Comparison of ENCODE assay signal across 23 cellular contexts in the genomic region with DNA sequence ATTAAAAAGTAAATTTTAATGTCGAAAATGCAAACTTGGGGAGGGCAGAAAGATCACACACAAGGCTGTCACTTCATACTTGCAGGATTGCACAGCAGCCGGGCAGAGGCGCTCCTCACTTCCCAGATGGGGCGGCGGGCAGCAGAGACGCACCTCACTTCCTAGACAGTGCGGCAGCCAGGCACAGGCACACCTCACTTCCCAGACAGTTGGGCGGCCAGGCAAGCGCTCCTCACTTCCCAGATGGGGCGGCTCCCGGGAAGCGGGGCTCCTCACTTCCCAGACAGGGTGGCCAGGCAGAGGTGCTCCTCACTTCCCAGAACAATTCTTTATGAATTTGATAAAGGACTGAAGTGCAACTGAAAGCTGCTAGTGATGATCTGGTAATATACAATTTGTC. TPM values are rescaled to one million over a fixed set of nuclear protein-coding genes. Genes with fewer than 3 reads are reported as not detected.
"Had no signal": no experiment of that assay in that cellular context is flagged by ENCODE, and none has a peak within 500 bp of the region (broad histone marks: within the 10 kb centered on the region; RNA-seq: fewer than 3 reads in every experiment).

No MANE protein-coding gene starts in this region.

- DNase-seq: activated CD4-positive, alpha-beta T cell treated with anti-CD3 and anti-CD28 coated beads, Interleukin-2, amount 10 ng/mL, durations not matched to agents 7 days and 5 days; activated CD8-positive, alpha-beta memory T cell treated with anti-CD3 and anti-CD28 coated beads for 24 hours; activated CD8-positive, alpha-beta memory T cell treated with anti-CD3 and anti-CD28 coated beads, Interleukin-2, amount 50 U/mL, for 48 hours; activated effector memory CD4-positive, alpha-beta T cell treated with Interleukin-2 at 50 U/mL for 16 hours; activated naive CD4-positive, alpha-beta T cell treated with anti-CD3 and anti-CD28 coated beads, Interleukin-2, amount 50 U/mL, for 16 hours; activated T-cell treated with anti-CD3 and anti-CD28 coated beads, Interleukin-2, amount 50 U/mL, for 48 hours; foreskin melanocyte; glutamatergic neuron; kidney; naive thymus-derived CD8-positive, alpha-beta T cell; stimulated activated CD4-positive, alpha-beta T cell treated with anti-CD3 and anti-CD28 coated beads, Interleukin-2, amount 100 ng/mL, for 24 hours; stimulated activated naive CD8-positive, alpha-beta T cell treated with anti-CD3 and anti-CD28 coated beads, Interleukin-15, Interleukin-2, amounts not matched to agents 100 U/mL and 50 U/mL, for 24 hours; trophoblast cell had no signal

- H3K9me3 Mint-ChIP-seq: activated CD4-positive, alpha-beta T cell treated with anti-CD3 and anti-CD28 coated beads, Interleukin-2, amount 10 ng/mL, durations not matched to agents 7 days and 5 days; naive thymus-derived CD8-positive, alpha-beta T cell; T-helper 1 cell treated with Interleukin-12 subunit alpha and Interleukin-12 subunit beta and Interleukin-4 antibody, amounts not matched to agents 30 μg/mL and 1 μg/mL, for 36 hours had no signal

- ATAC-seq: activated CD4-positive, CD25-positive, alpha-beta regulatory T cell treated with anti-CD3 and anti-CD28 coated beads, Interleukin-2, amount 50 U/mL, for 24 hours; naive thymus-derived CD8-positive, alpha-beta T cell; stimulated activated naive CD8-positive, alpha-beta T cell treated with anti-CD3 and anti-CD28 coated beads, Interleukin-15, Interleukin-2, amounts not matched to agents 100 U/mL and 50 U/mL, for 24 hours had no signal

- H3K27ac Mint-ChIP-seq: T-helper 1 cell treated with Interleukin-12 subunit alpha and Interleukin-12 subunit beta and Interleukin-4 antibody, amounts not matched to agents 30 μg/mL and 1 μg/mL, for 36 hours had no signal

- H3K27ac ChIP-seq: ascending aorta, parathyroid adenoma had no signal

- H3K4me3 ChIP-seq: ascending aorta had no signal

- H3K27me3 ChIP-seq: ascending aorta had no signal

- H3K4me3 Mint-ChIP-seq: activated CD4-positive, alpha-beta T cell treated with anti-CD3 and anti-CD28 coated beads, Interleukin-2, amount 10 ng/mL, durations not matched to agents 7 days and 5 days; naive thymus-derived CD8-positive, alpha-beta T cell; T-helper 1 cell treated with Interleukin-12 subunit alpha and Interleukin-12 subunit beta and Interleukin-4 antibody, amounts not matched to agents 30 μg/mL and 1 μg/mL, for 36 hours had no signal

- H3K9me3 ChIP-seq: ascending aorta had no signal

- H3K27me3 Mint-ChIP-seq: activated CD4-positive, alpha-beta T cell treated with anti-CD3 and anti-CD28 coated beads, Interleukin-2, amount 10 ng/mL, durations not matched to agents 7 days and 5 days; naive thymus-derived CD8-positive, alpha-beta T cell had no signal

RNA-seq across cellular contexts. Expression of gene RLBP1, which starts 21.2 kb away (rescaled TPM):
- total RNA-seq: activated CD4-positive, alpha-beta T cell treated with anti-CD3 and anti-CD28 coated beads, Interleukin-2, amount 10 ng/mL, durations not matched to agents 7 days and 5 days; ascending aorta; bronchial epithelial cell; dermis microvascular lymphatic vessel endothelial cell; epithelial cell of proximal tubule; kidney; lower leg skin; mesenteric fat pad; naive thymus-derived CD8-positive, alpha-beta T cell; renal cortical epithelial cell had no signal

RNA-seq across cellular contexts. Expression of gene FANCI, which starts 43.6 kb away (rescaled TPM):
- total RNA-seq: ascending aorta had no signal
